Comparison of ENCODE assay signal across 8 cellular contexts in the genomic region with DNA sequence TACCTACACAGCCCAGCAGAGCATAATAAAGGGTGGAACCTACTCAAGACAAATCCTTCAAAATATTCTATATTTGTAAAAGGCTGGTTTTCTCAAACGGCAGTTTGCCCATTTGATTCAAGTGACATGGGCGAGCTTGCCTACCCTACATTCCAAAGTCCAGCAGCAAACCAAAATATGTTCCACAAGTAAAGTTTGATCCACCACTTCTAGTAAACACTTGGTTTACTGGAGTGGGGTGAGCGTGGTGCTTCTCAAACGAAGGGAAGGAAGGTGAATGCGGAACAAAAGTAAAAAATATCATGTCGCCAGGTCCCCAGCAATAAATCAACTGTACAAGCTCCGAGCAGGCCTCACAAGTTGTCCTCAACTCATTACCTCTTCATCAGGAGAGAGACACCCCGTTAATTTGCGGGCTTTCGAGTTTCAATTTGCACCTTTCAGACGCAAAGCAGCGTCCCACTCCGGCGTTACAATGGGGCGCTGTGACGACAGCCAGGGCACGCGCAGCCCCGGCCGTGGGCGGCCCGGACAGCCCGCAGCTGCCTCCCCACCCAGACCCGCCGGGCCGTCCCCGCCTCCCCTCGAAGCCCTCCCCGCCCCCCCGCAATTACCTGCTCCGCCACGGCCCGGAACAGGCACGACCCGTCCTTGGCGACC. TPM values are rescaled to one million over a fixed set of nuclear protein-coding genes. Genes with fewer than 3 reads are reported as not detected.
A peak's percentile ranks its signal among the peaks of the same experiment; 100 is the strongest.
DNase-seq lines count a peak whose midpoint lies in the region; ATAC-seq and TF ChIP-seq lines count a peak whose summit lies in the region.

No MANE protein-coding gene starts in this region.

- intact Hi-C loops in A673 (cut with micrococcal nuclease; ENCODE audit: unreplicated experiment) (no loop called here), PC-9 (cut with micrococcal nuclease; ENCODE audit: unreplicated experiment) (loop anchor here (2.0 to 10.0 kb wide), 2 partner anchors 555 to 625 kb away; no protein-coding TSS in a partner anchor)

- no peaks in the 10 kb centered on the region for H3K9me2 ChIP-seq in PC-9 (ENCODE audit: insufficient read depth)

- peak overlapping the region; percentile 90 for H3K4me3 ChIP-seq in A673 (ENCODE audit: low read depth, low read length, poor library complexity, severe bottlenecking)
- H3K4me3 ChIP-seq in PC-9, result peak overlapping the region; percentile 95
- peak overlapping the region; percentile 85 for H3K4me3 ChIP-seq in fibroblast of pulmonary artery (replicated peaks; ENCODE audit: low read depth, low read length)

- peaks cover 52% of the 10 kb centered on the region for H3K79me2 ChIP-seq in PC-9 (ENCODE audit: low read depth)

- POLR2A ChIA-PET in A673 (lab: Charles Lee; ENCODE audit: low non-redundant PET), result no interaction called here
- POLR2A ChIA-PET in PC-9 (lab: Charles Lee; ENCODE audit: unreplicated experiment), result interaction anchor here (0.5 to 0.7 kb wide), 3 partner anchors 81 to 719 kb away, joined by 3 to 7 read pairs (median 4); partner anchors contain the start of genes ABCE1 and ANAPC10

- no peaks in the 10 kb centered on the region for H3K27me3 Mint-ChIP-seq in activated T-helper 17 cell treated with anti-CD3 and anti-CD28 coated beads, Interleukin-2, amount 50 U/mL, for 72 hours
- H3K27me3 Mint-ChIP-seq in nephron progenitor cell (ENCODE audit: low read depth, poor library complexity), result no peaks in the 10 kb centered on the region
- no peaks in the 10 kb centered on the region for H3K27me3 Mint-ChIP-seq in stimulated activated naive CD8-positive, alpha-beta T cell treated with anti-CD3 and anti-CD28 coated beads, Interleukin-15, amount 100 ng/mL, for 72 hours

- H3K27ac ChIP-seq in A673 (ENCODE audit: low read depth, low read length, poor library complexity, severe bottlenecking) (peak overlapping the region; percentile 75), PC-9 (peak overlapping the region; percentile 62)

- H3F3A ChIP-seq in PC-9 (ENCODE audit: insufficient read depth, low read depth), result peaks cover 6% of the 10 kb centered on the region; the same call in 1 of the 2 replicates

- CTCF ChIA-PET in A673 (lab: Charles Lee) (no interaction called here), PC-9 (lab: Charles Lee) (no interaction called here)

- peaks cover 16% of the 10 kb centered on the region for H4K20me1 ChIP-seq in PC-9 (ENCODE audit: insufficient read depth)

- peak overlapping the region; percentile 90 for H3K27ac Mint-ChIP-seq in activated T-helper 17 cell treated with anti-CD3 and anti-CD28 coated beads, Interleukin-2, amount 50 U/mL, for 72 hours
- peak overlapping the region; percentile 98 for H3K27ac Mint-ChIP-seq in nephron progenitor cell
- H3K27ac Mint-ChIP-seq in stimulated activated naive CD8-positive, alpha-beta T cell treated with anti-CD3 and anti-CD28 coated beads, Interleukin-15, amount 100 ng/mL, for 72 hours, result peak overlapping the region; percentile 77 to 98

- peaks cover 4% of the 10 kb centered on the region for H3K36me3 ChIP-seq in A673 (ENCODE audit: insufficient read depth, low read length, poor library complexity, severe bottlenecking)
- H3K36me3 ChIP-seq in PC-9 (ENCODE audit: low read depth), result peaks cover 4% of the 10 kb centered on the region; the same call in 1 of the 2 replicates

- H3K36me3 Mint-ChIP-seq in activated T-helper 17 cell treated with anti-CD3 and anti-CD28 coated beads, Interleukin-2, amount 50 U/mL, for 72 hours (ENCODE audit: low read depth), result peaks cover 45% of the 10 kb centered on the region
- peaks cover 11% of the 10 kb centered on the region for H3K36me3 Mint-ChIP-seq in nephron progenitor cell (ENCODE audit: low read depth)

- peak overlapping the region; percentile 66; the same call in 1 of the 2 replicates for H2AFZ ChIP-seq in PC-9

- DNase-seq in A673 (ENCODE audit: low spot score), result peak; percentile 61
- peak in 1 of 2 experiments; percentile 63 for DNase-seq in PC-9
- peak; percentile 59 for DNase-seq in fibroblast of pulmonary artery (ENCODE audit: low read depth)
- DNase-seq in nephron progenitor cell, result peak; percentile 53
- peak; percentile 80 to 88 for DNase-seq in stimulated activated naive CD8-positive, alpha-beta T cell treated with anti-CD3 and anti-CD28 coated beads, Interleukin-15, amount 100 ng/mL, for 72 hours

- no TSS peak for BruUV-seq in A673 (replicated peaks; lab: Mats Ljungman, UMichigan)
- no TSS peak for BruUV-seq in PC-9 (replicated peaks; lab: Mats Ljungman, UMichigan)

- ATAC-seq in GM18858 (IDR thresholded peaks at IDR 0.05; ENCODE audit: unreplicated experiment) (peak; percentile 16), HG03064 (IDR thresholded peaks at IDR 0.05; ENCODE audit: low read depth, unreplicated experiment) (peak; percentile 41)
- ATAC-seq in activated T-helper 17 cell treated with anti-CD3 and anti-CD28 coated beads, Interleukin-2, amount 50 U/mL, for 72 hours (replicated peaks), result peak; percentile 48
- peak; percentile 60 for ATAC-seq in stimulated activated naive CD8-positive, alpha-beta T cell treated with anti-CD3 and anti-CD28 coated beads, Interleukin-15, amount 100 ng/mL, for 72 hours

- H3K4me1 Mint-ChIP-seq in activated T-helper 17 cell treated with anti-CD3 and anti-CD28 coated beads, Interleukin-2, amount 50 U/mL, for 72 hours, result peaks cover 20% of the 10 kb centered on the region
- H3K4me1 Mint-ChIP-seq in nephron progenitor cell, result peaks cover 46% of the 10 kb centered on the region
- H3K4me1 Mint-ChIP-seq in stimulated activated naive CD8-positive, alpha-beta T cell treated with anti-CD3 and anti-CD28 coated beads, Interleukin-15, amount 100 ng/mL, for 72 hours, result peaks cover 36% of the 10 kb centered on the region

- H3K9me3 ChIP-seq in A673 (ENCODE audit: low read depth, low read length, poor library complexity, severe bottlenecking) (no peaks in the 10 kb centered on the region), PC-9 (ENCODE audit: insufficient read depth, low read depth) (no peaks in the 10 kb centered on the region)

- TF ChIP-seq CTCF in A673 (conservative IDR thresholded peaks at IDR 0.05; ENCODE audit: low read depth, low read length), result no peak
- no peak for TF ChIP-seq CTCF in PC-9 (conservative IDR thresholded peaks at IDR 0.05)
- no peak for TF ChIP-seq CTCF in fibroblast of pulmonary artery (IDR thresholded peaks at IDR 0.05; ENCODE audit: low read length, missing control alignments)
- no peak for TF ChIP-seq CTCF in nephron progenitor cell (IDR thresholded peaks at IDR 0.05)

- H3K4me1 ChIP-seq in A673 (ENCODE audit: insufficient read depth, low read length, poor library complexity, severe bottlenecking) (peaks cover 25% of the 10 kb centered on the region), PC-9 (replicated peaks; ENCODE audit: insufficient read depth) (peaks cover 14% of the 10 kb centered on the region)

- H3K27me3 ChIP-seq in A673 (replicated peaks; ENCODE audit: insufficient read depth, low read depth, low read length, poor library complexity), result no peaks in the 10 kb centered on the region
- H3K27me3 ChIP-seq in PC-9 (ENCODE audit: insufficient read depth, low read depth), result no peaks in the 10 kb centered on the region

- H3K4me3 Mint-ChIP-seq in activated T-helper 17 cell treated with anti-CD3 and anti-CD28 coated beads, Interleukin-2, amount 50 U/mL, for 72 hours, result peak overlapping the region; percentile 94
- H3K4me3 Mint-ChIP-seq in nephron progenitor cell, result peak overlapping the region; percentile 88
- H3K4me3 Mint-ChIP-seq in stimulated activated naive CD8-positive, alpha-beta T cell treated with anti-CD3 and anti-CD28 coated beads, Interleukin-15, amount 100 ng/mL, for 72 hours, result peak overlapping the region; percentile 83 to 95

- H3K4me2 ChIP-seq in PC-9, result peak overlapping the region; percentile 98

- H3K9me3 Mint-ChIP-seq in activated T-helper 17 cell treated with anti-CD3 and anti-CD28 coated beads, Interleukin-2, amount 50 U/mL, for 72 hours, result no peaks in the 10 kb centered on the region
- no peaks in the 10 kb centered on the region for H3K9me3 Mint-ChIP-seq in nephron progenitor cell
- H3K9me3 Mint-ChIP-seq in stimulated activated naive CD8-positive, alpha-beta T cell treated with anti-CD3 and anti-CD28 coated beads, Interleukin-15, amount 100 ng/mL, for 72 hours, result no peaks in the 10 kb centered on the region

RNA-seq across cellular contexts. Expression of gene OTUD4, which starts 1.1 kb away (rescaled TPM):
- total RNA-seq in A673 (2021) (38.5 and 44.2 TPM in 2 replicates), PC-9 (2021) (43.5 and 44.2 TPM in 2 replicates)
- 10 to 100 TPM; 50.8 to 71.4 TPM for total RNA-seq in activated T-helper 17 cell treated with anti-CD3 and anti-CD28 coated beads, Interleukin-2, amount 50 U/mL, for 72 hours
